1 cellular context compared by ENCODE assay signal in genomic region chr1:43548285-43549271, GRCh38.
TF ChIP-seq lines count a peak whose summit lies in the region.

No MANE protein-coding gene starts in this region.

TF ChIP-seq in HepG2, 621 proteins besides CTCF, POLR2A, EP300 and RAD21 (continued from another document and continues in another):
- 0 out of 2 replicates have a peak, but pooled peaks have one; percentile 41 for TF ChIP-seq NFAT5 (CRISPR knock-in tag; IDR thresholded peaks at IDR 0.05)
- no peak for TF ChIP-seq ZFP41 (CRISPR knock-in tag; IDR thresholded peaks at IDR 0.05; ENCODE audit: borderline replicate concordance)
- peak; percentile 79 for TF ChIP-seq ATF7 (IDR thresholded peaks at IDR 0.05)
- TF ChIP-seq ATF7 (CRISPR knock-in tag; IDR thresholded peaks at IDR 0.05): peak; percentile 89
- peak; percentile 98 for TF ChIP-seq GATAD2A (CRISPR knock-in tag; IDR thresholded peaks at IDR 0.05)
- TF ChIP-seq ZNF615 (CRISPR knock-in tag; IDR thresholded peaks at IDR 0.05; ENCODE audit: borderline replicate concordance): no peak
- no peak for TF ChIP-seq HES4 (CRISPR knock-in tag; IDR thresholded peaks at IDR 0.05; ENCODE audit: borderline replicate concordance)
- peak; percentile 85 for TF ChIP-seq ZFP36L1 (CRISPR knock-in tag; IDR thresholded peaks at IDR 0.05)
- TF ChIP-seq TSC22D2 (CRISPR knock-in tag; IDR thresholded peaks at IDR 0.05; ENCODE audit: borderline replicate concordance): 0 out of 2 replicates have a peak, but pooled peaks have one; percentile 56
- no peak for TF ChIP-seq GLMP (CRISPR knock-in tag; IDR thresholded peaks at IDR 0.05; ENCODE audit: borderline replicate concordance)
- TF ChIP-seq ZNF30 (CRISPR knock-in tag; IDR thresholded peaks at IDR 0.05): no peak
- TF ChIP-seq GLI4 (CRISPR knock-in tag; IDR thresholded peaks at IDR 0.05; ENCODE audit: borderline replicate concordance): no peak
- TF ChIP-seq ZSCAN21 (CRISPR knock-in tag; IDR thresholded peaks at IDR 0.05; ENCODE audit: borderline replicate concordance): 0 out of 2 replicates have a peak, but pooled peaks have one; percentile 61
- no peak for TF ChIP-seq ZBTB8A (CRISPR knock-in tag; IDR thresholded peaks at IDR 0.05; ENCODE audit: borderline replicate concordance, low read depth)
- peak; percentile 83; the same call in 1 of the 2 replicates for TF ChIP-seq ZNF224 (CRISPR knock-in tag; IDR thresholded peaks at IDR 0.05)
- TF ChIP-seq ZNF225 (CRISPR knock-in tag; IDR thresholded peaks at IDR 0.05): no peak
- TF ChIP-seq KLF6 (CRISPR knock-in tag; IDR thresholded peaks at IDR 0.05): peak; percentile 44; the same call in 1 of the 2 replicates
- TF ChIP-seq ISX (CRISPR knock-in tag; conservative IDR thresholded peaks at IDR 0.05): no peak
- TF ChIP-seq SP140L (CRISPR knock-in tag; IDR thresholded peaks at IDR 0.05; ENCODE audit: borderline replicate concordance): no peak
- no peak for TF ChIP-seq CCAR2 (optimal IDR thresholded peaks at IDR 0.05; ENCODE audit: low read depth, low read length)
- no peak; the same call in 1 of the 2 replicates for TF ChIP-seq ZNF121 (CRISPR knock-in tag; IDR thresholded peaks at IDR 0.05)
- TF ChIP-seq SUZ12 (IDR thresholded peaks at IDR 0.05; ENCODE audit: low read depth, low read length): no peak
- peak; percentile 92 for TF ChIP-seq SALL1 (CRISPR knock-in tag; IDR thresholded peaks at IDR 0.05)
- TF ChIP-seq ZNF768 (CRISPR knock-in tag; IDR thresholded peaks at IDR 0.05): no peak; the same call in 1 of the 2 replicates
- peak in 1 of 2 experiments; percentile 97; a peak in 2 of 4 replicates for TF ChIP-seq KLF16 (CRISPR knock-in tag; IDR thresholded peaks at IDR 0.05)
- TF ChIP-seq BCLAF1 (IDR thresholded peaks at IDR 0.05): no peak
- no peak for TF ChIP-seq ZNF616 (CRISPR knock-in tag; IDR thresholded peaks at IDR 0.05; ENCODE audit: low read depth)
- no peak for TF ChIP-seq BATF2 (CRISPR knock-in tag; IDR thresholded peaks at IDR 0.05)
- peak; percentile 82; the same call in 1 of the 2 replicates for TF ChIP-seq ZNF354B (CRISPR knock-in tag; IDR thresholded peaks at IDR 0.05)
- peak; percentile 60 to 64; a peak in 3 of 4 replicates for TF ChIP-seq HMGXB4 (CRISPR knock-in tag; IDR thresholded peaks at IDR 0.05; ENCODE audit: borderline replicate concordance in 1 of 2, low read depth in 1 of 2)
- TF ChIP-seq ZNF747 (CRISPR knock-in tag; IDR thresholded peaks at IDR 0.05; ENCODE audit: borderline replicate concordance): peak; percentile 91; the same call in 1 of the 2 replicates
- no peak; the same call in none of the 2 replicates for TF ChIP-seq THAP7 (CRISPR knock-in tag; IDR thresholded peaks at IDR 0.05)
- TF ChIP-seq MYPOP (CRISPR knock-in tag; IDR thresholded peaks at IDR 0.05): peak; percentile 87
- no peak; the same call in 1 of the 2 replicates for TF ChIP-seq ZNF460 (CRISPR knock-in tag; IDR thresholded peaks at IDR 0.05; ENCODE audit: borderline replicate concordance)
- no peak for TF ChIP-seq ZKSCAN1 (IDR thresholded peaks at IDR 0.05; ENCODE audit: low read length)
- TF ChIP-seq HMGA1 (CRISPR knock-in tag; conservative IDR thresholded peaks at IDR 0.05): no peak
- no peak for TF ChIP-seq ZNF720 (CRISPR knock-in tag; IDR thresholded peaks at IDR 0.05)
- peak; percentile 98 for TF ChIP-seq MIXL1 (CRISPR knock-in tag; IDR thresholded peaks at IDR 0.05)
- TF ChIP-seq ATM (IDR thresholded peaks at IDR 0.05; ENCODE audit: borderline replicate concordance): no peak
- peak; percentile 96 for TF ChIP-seq TBX2 (CRISPR knock-in tag; IDR thresholded peaks at IDR 0.05; ENCODE audit: borderline replicate concordance)
- no peak for TF ChIP-seq PCBP1 (IDR thresholded peaks at IDR 0.05; ENCODE audit: borderline replicate concordance, low read depth, low read length)
- peak; percentile 70; the same call in 1 of the 2 replicates for TF ChIP-seq KDM3A (CRISPR knock-in tag; IDR thresholded peaks at IDR 0.05; ENCODE audit: low read depth)
- TF ChIP-seq RCOR2 (CRISPR knock-in tag; IDR thresholded peaks at IDR 0.05): peak; percentile 84
- peak; percentile 55 for TF ChIP-seq RFX3 (CRISPR knock-in tag; IDR thresholded peaks at IDR 0.05)
- TF ChIP-seq MBNL3 (CRISPR knock-in tag; conservative IDR thresholded peaks at IDR 0.05): no peak
- peak; percentile 96 for TF ChIP-seq ZNF609 (CRISPR knock-in tag; IDR thresholded peaks at IDR 0.05; ENCODE audit: borderline replicate concordance)
- 0 out of 2 replicates have a peak, but pooled peaks have one; percentile 28 for TF ChIP-seq ZNF446 (CRISPR knock-in tag; IDR thresholded peaks at IDR 0.05)
- peak; percentile 69 for TF ChIP-seq ATF1 (CRISPR knock-in tag; IDR thresholded peaks at IDR 0.05)
